In the genomic region with DNA sequence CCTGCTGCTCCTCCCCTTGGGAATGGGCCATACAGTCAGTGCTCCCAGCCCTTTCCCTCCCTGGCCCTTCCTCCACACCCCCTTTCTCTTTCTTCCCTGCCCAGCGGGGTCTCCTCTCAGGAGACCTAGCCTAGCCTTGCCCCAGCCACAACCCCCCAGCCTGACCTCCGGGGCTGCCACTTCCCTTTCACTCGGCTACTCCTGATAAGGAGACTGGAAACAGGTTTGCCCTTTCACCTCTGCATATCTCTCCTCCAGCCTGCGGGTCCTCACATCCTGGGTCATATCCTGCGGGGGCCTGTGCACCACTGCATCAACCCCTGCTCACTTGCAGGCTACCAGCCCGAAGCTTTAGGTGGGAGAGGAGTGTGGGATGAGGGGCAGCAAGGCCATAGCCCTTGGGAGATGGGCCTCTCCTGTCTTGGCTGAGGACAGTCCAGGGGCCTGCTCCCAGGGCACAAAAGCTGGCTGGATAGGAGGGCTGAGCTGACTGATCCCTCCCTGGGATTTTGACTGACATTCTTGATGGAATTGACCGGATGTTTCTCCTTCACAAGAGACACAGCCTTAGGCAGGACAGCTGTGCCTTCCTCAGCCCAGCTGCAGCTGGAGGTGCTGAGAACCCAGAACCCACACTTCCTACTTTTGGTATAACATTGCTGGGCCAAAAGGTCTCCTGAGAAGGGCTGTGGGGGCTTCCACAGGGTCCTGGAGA, we compare ENCODE assay signal across 1 cellular context.
TF ChIP-seq lines count a peak whose summit lies in the region.

No MANE protein-coding gene starts in this region.

TF ChIP-seq in HepG2, 621 proteins besides CTCF, POLR2A, EP300 and RAD21:
- TF ChIP-seq LCORL (IDR thresholded peaks at IDR 0.05) (no peak), LCORL (CRISPR knock-in tag; IDR thresholded peaks at IDR 0.05) (no peak), MTA1 (CRISPR knock-in tag; IDR thresholded peaks at IDR 0.05; ENCODE audit: borderline replicate concordance) (no peak), CHD4 (IDR thresholded peaks at IDR 0.05; ENCODE audit: borderline replicate concordance, low read length) (no peak), ARNTL (CRISPR knock-in tag; IDR thresholded peaks at IDR 0.05) (no peak), EZH2 (conservative IDR thresholded peaks at IDR 0.05; ENCODE audit: low read depth, low read length) (no peak), ZNF263 (CRISPR knock-in tag; IDR thresholded peaks at IDR 0.05) (0 out of 2 replicates have a peak, but pooled peaks have one; percentile 31), NR2F6 (IDR thresholded peaks at IDR 0.05) (0 out of 2 replicates have a peak, but pooled peaks have one; percentile 14), NR2F6 (CRISPR knock-in tag; IDR thresholded peaks at IDR 0.05) (no peak), ZNF432 (CRISPR knock-in tag; IDR thresholded peaks at IDR 0.05; ENCODE audit: borderline replicate concordance) (no peak), ZNF572 (CRISPR knock-in tag; IDR thresholded peaks at IDR 0.05) (no peak), ZBTB37 (CRISPR knock-in tag; IDR thresholded peaks at IDR 0.05) (no peak), MYC (CRISPR knock-in tag; IDR thresholded peaks at IDR 0.05; ENCODE audit: borderline replicate concordance) (no peak), GATA4 (IDR thresholded peaks at IDR 0.05; ENCODE audit: borderline replicate concordance, low read depth) (no peak), ZNF280D (CRISPR knock-in tag; IDR thresholded peaks at IDR 0.05) (no peak)
- TF ChIP-seq, protein P1, sequence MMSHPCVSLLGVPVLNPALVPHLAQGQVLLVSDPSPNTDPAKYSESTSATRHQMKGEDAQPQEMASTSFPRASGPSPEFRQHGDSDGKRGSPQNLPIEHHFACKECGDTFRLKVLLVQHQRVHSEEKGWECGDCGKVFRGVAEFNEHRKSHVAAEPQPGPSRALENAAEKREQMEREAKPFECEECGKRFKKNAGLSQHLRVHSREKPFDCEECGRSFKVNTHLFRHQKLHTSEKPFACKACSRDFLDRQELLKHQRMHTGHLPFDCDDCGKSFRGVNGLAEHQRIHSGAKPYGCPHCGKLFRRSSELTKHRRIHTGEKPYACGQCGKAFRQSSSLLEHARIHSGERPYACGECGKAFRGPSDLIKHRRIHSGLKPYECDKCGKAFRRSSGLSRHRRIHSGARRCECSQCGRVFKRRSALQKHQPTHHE (CRISPR knock-in tag; IDR thresholded peaks at IDR 0.05; ENCODE audit: borderline replicate concordance), result no peak
